Comparison of ENCODE assay signal across 9 cellular contexts in the genomic region with DNA sequence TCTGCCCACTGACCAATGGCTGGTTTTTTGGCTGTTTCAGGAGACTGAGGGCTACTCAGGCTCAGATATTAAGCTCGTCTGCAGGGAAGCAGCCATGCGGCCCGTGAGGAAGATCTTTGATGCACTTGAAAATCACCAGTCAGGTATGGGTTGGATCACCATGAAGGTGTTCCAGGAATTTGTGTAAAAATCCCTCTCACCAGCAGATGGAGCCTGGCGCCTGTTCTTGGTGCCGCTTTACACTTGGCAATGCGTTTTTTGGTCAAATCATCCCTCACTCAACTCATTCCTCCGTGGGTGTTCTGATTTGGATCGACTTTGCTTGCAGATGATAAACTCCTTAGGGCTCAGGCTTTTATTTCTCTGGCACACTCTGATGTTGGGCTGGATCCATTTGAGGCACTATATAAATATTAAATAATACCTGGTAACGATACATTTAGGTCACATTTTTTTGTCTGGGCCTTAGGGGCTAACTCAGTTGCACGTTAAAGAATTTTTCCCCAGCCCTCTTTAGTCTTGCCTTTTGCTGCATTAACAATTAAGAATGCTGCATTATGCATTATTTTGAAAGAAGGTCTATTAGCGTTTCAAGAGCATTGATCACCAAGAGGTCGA. TPM values are rescaled to one million over a fixed set of nuclear protein-coding genes. Genes with fewer than 3 reads are reported as not detected.
DNase-seq lines count a peak whose midpoint lies in the region; ATAC-seq and TF ChIP-seq lines count a peak whose summit lies in the region.
"Had no signal": no experiment of that assay in that cellular context is flagged by ENCODE, and none has a peak within 500 bp of the region (broad histone marks: within the 10 kb centered on the region; RNA-seq: fewer than 3 reads in every experiment).

No MANE protein-coding gene starts in this region.

- no peaks in the 10 kb centered on the region for H3K79me2 ChIP-seq in DND-41 (ENCODE audit: insufficient read depth, low read length)

- no peak overlapping the region for H3K9ac ChIP-seq in DND-41 (ENCODE audit: low read depth, low read length)

- TF ChIP-seq POLR2A in prostate gland (IDR thresholded peaks at IDR 0.05), result no peak

- peaks cover 14% of the 10 kb centered on the region; the same call in 1 of the 2 replicates for H3K36me3 ChIP-seq in DND-41 (ENCODE audit: insufficient read depth, low read length)
- no peaks in the 10 kb centered on the region for H3K36me3 ChIP-seq in SJCRH30
- H3K36me3 ChIP-seq in prostate gland, result no peaks in the 10 kb centered on the region

- intact Hi-C loops in prostate gland (cut with DNase I), result loop anchor here (2.0 to 5.0 kb wide), 2 partner anchors 102 to 648 kb away; no protein-coding TSS in a partner anchor

- no peaks in the 10 kb centered on the region for H3K9me3 Mint-ChIP-seq in activated naive CD4-positive, alpha-beta T cell treated with anti-CD3 and anti-CD28 coated beads, Interleukin-2, amount 10 ng/mL, durations not matched to agents 7 days and 5 days
- no peaks in the 10 kb centered on the region for H3K9me3 Mint-ChIP-seq in glutamatergic neuron (ENCODE audit: unreplicated experiment)
- H3K9me3 Mint-ChIP-seq: activated naive CD4-positive, alpha-beta T cell treated with anti-CD3 and anti-CD28 coated beads, Interleukin-2, amount 50 U/mL, for 24 hours had no signal

- peaks cover 4% of the 10 kb centered on the region for H3K36me3 Mint-ChIP-seq in activated naive CD4-positive, alpha-beta T cell treated with anti-CD3 and anti-CD28 coated beads, Interleukin-2, amount 10 ng/mL, durations not matched to agents 7 days and 5 days
- H3K36me3 Mint-ChIP-seq in glutamatergic neuron (ENCODE audit: unreplicated experiment), result no peaks in the 10 kb centered on the region

- H3K9me3 ChIP-seq in DND-41 (ENCODE audit: insufficient read depth, low read length, severe bottlenecking) (no peaks in the 10 kb centered on the region), SJCRH30 (replicated peaks) (no peaks in the 10 kb centered on the region), prostate gland (no peaks in the 10 kb centered on the region)

- H3K27ac Mint-ChIP-seq in activated naive CD4-positive, alpha-beta T cell treated with anti-CD3 and anti-CD28 coated beads, Interleukin-2, amount 10 ng/mL, durations not matched to agents 7 days and 5 days, result no peak overlapping the region
- no peak overlapping the region for H3K27ac Mint-ChIP-seq in glutamatergic neuron (ENCODE audit: unreplicated experiment)
- H3K27ac Mint-ChIP-seq: activated naive CD4-positive, alpha-beta T cell treated with anti-CD3 and anti-CD28 coated beads, Interleukin-2, amount 50 U/mL, for 24 hours had no signal

- H3K4me3 Mint-ChIP-seq in activated naive CD4-positive, alpha-beta T cell treated with anti-CD3 and anti-CD28 coated beads, Interleukin-2, amount 10 ng/mL, durations not matched to agents 7 days and 5 days, result no peak overlapping the region
- no peak overlapping the region for H3K4me3 Mint-ChIP-seq in glutamatergic neuron (ENCODE audit: unreplicated experiment)
- H3K4me3 Mint-ChIP-seq: activated naive CD4-positive, alpha-beta T cell treated with anti-CD3 and anti-CD28 coated beads, Interleukin-2, amount 50 U/mL, for 24 hours had no signal

- no peak overlapping the region for H3K4me2 ChIP-seq in DND-41 (ENCODE audit: insufficient read depth, low read length)

- no peak overlapping the region for H2AFZ ChIP-seq in DND-41 (ENCODE audit: low read depth, low read length)

- no peaks in the 10 kb centered on the region for H3K27me3 Mint-ChIP-seq in activated naive CD4-positive, alpha-beta T cell treated with anti-CD3 and anti-CD28 coated beads, Interleukin-2, amount 10 ng/mL, durations not matched to agents 7 days and 5 days
- peaks cover 4% of the 10 kb centered on the region for H3K27me3 Mint-ChIP-seq in glutamatergic neuron (ENCODE audit: unreplicated experiment)
- H3K27me3 Mint-ChIP-seq: activated naive CD4-positive, alpha-beta T cell treated with anti-CD3 and anti-CD28 coated beads, Interleukin-2, amount 50 U/mL, for 24 hours had no signal

- no peaks in the 10 kb centered on the region for H3K27me3 ChIP-seq in DND-41 (ENCODE audit: insufficient read depth, low read length, poor library complexity)
- no peaks in the 10 kb centered on the region for H3K27me3 ChIP-seq in SJCRH30
- H3K27me3 ChIP-seq in prostate gland (replicated peaks; ENCODE audit: insufficient read depth), result no peaks in the 10 kb centered on the region

- H3K4me1 Mint-ChIP-seq in activated naive CD4-positive, alpha-beta T cell treated with anti-CD3 and anti-CD28 coated beads, Interleukin-2, amount 10 ng/mL, durations not matched to agents 7 days and 5 days, result no peaks in the 10 kb centered on the region
- no peaks in the 10 kb centered on the region for H3K4me1 Mint-ChIP-seq in glutamatergic neuron (ENCODE audit: low read depth, unreplicated experiment)
- H3K4me1 Mint-ChIP-seq: activated naive CD4-positive, alpha-beta T cell treated with anti-CD3 and anti-CD28 coated beads, Interleukin-2, amount 50 U/mL, for 24 hours had no signal

- TF ChIP-seq CTCF in DND-41 (IDR thresholded peaks at IDR 0.05; ENCODE audit: borderline replicate concordance, extremely low read depth, low read length, poor library complexity, severe bottlenecking), result peak; percentile 73
- peak; percentile 77 for TF ChIP-seq CTCF in glutamatergic neuron (IDR thresholded peaks at IDR 0.05; ENCODE audit: partially characterized antibody, unreplicated experiment)
- peak in 3 of 4 experiments; percentile 55 to 70 (median 58) for TF ChIP-seq CTCF in prostate gland (IDR thresholded peaks at IDR 0.05)

- CTCF ChIA-PET in activated naive CD4-positive, alpha-beta T cell treated with anti-CD3 and anti-CD28 coated beads, Interleukin-2, amount 10 ng/mL, durations not matched to agents 7 days and 5 days (lab: Charles Lee), result interaction anchor here (0.5 to 4.5 kb wide), 6 partner anchors 11 to 960 kb away, joined by 3 to 44 read pairs (median 3); no protein-coding TSS in a partner anchor

- 26% methylated on average over 12 of the region's 12 CpGs for WGBS in prostate gland

- H3K27ac ChIP-seq in DND-41 (ENCODE audit: low read length) (no peak overlapping the region), SJCRH30 (no peak overlapping the region), prostate gland (no peak overlapping the region)

- peak; percentile 54 for DNase-seq in DND-41
- peak; percentile 18 for DNase-seq in HuH-7 (ENCODE audit: low spot score)
- DNase-seq in SJCRH30, result peak; percentile 33 to 65
- peak; percentile 72 for DNase-seq in activated naive CD4-positive, alpha-beta T cell treated with anti-CD3 and anti-CD28 coated beads, Interleukin-2, amount 10 ng/mL, durations not matched to agents 7 days and 5 days
- peak; percentile 71 for DNase-seq in glutamatergic neuron
- peak; percentile 39 for DNase-seq in prostate gland (ENCODE audit: low spot score)

- H3K4me3 ChIP-seq in DND-41 (ENCODE audit: low read depth in 1 of 2, low read length in 2 of 2) (no peak overlapping the region), SJCRH30 (no peak overlapping the region), prostate gland (no peak overlapping the region)

- no peaks in the 10 kb centered on the region for H4K20me1 ChIP-seq in DND-41 (ENCODE audit: insufficient read depth, low read length)

- H3K4me1 ChIP-seq in DND-41 (ENCODE audit: insufficient read depth, low read length) (no peaks in the 10 kb centered on the region), SJCRH30 (no peaks in the 10 kb centered on the region), prostate gland (replicated peaks) (no peaks in the 10 kb centered on the region)

- ATAC-seq in DND-41 (ENCODE audit: insufficient read depth, low read depth), result peak; percentile 75; the same call in 2 of the 3 replicates
- no peak for ATAC-seq in HG03521 (IDR thresholded peaks at IDR 0.05; ENCODE audit: unreplicated experiment)
- ATAC-seq in GM21423 (IDR thresholded peaks at IDR 0.05; ENCODE audit: unreplicated experiment), result no peak

RNA-seq across cellular contexts. Expression of a gene that starts 50.0 kb away (rescaled TPM):
- total RNA-seq in SJCRH30 (2014; rRNA removed; shearing (Covaris generic)), result 14.7 and 20.2 TPM in 2 replicates
- 55.3 TPM for total RNA-seq in glutamatergic neuron (ENCODE audit: unreplicated experiment)
- 10 to 100 TPM; 37.3 to 56.3 TPM for total RNA-seq in prostate gland

Comparison
In these comparisons a context has a peak if more than half of its experiments do, and no peak if none do; other contexts are left out.
1. DNase-seq: peak in every context shown above with its lines; median percentile 72 in activated naive CD4-positive, alpha-beta T cell treated with anti-CD3 and anti-CD28 coated beads, Interleukin-2, amount 10 ng/mL, durations not matched to agents 7 days and 5 days; 71 in glutamatergic neuron; 54 in DND-41; 49 in SJCRH30; 39 in prostate gland; 18 in HuH-7.